ENCODE assay signal across 25 cellular contexts in genomic region chr1:171299342-171299741, GRCh38. TPM values are rescaled to one million over a fixed set of nuclear protein-coding genes. Genes with fewer than 3 reads are reported as not detected.
"Had no signal": no experiment of that assay in that cellular context is flagged by ENCODE, and none has a peak within 500 bp of the region (broad histone marks: within the 10 kb centered on the region; RNA-seq: fewer than 3 reads in every experiment).

No MANE protein-coding gene starts in this region.

- H3K36me3 ChIP-seq: SJSA1 had no signal

- H3K4me1 ChIP-seq: SJSA1 had no signal

- DNase-seq: Kasumi-1, MM.1S, NCI-H1092 treated with DMSO at 0.1 percent for 48 hours, NCI-H1436, NCI-H187, NCI-H2029, NCI-H2081 treated with DMSO at 0.1 percent for 48 hours, NCI-H2171, NCI-H226, NCI-H446, NCI-H510A, NCI-H524 treated with DMSO at 0.1 percent for 48 hours, NCI-H69, NCI-H774, Right ventricle myocardium superior, RPMI8226, SIG-M5 had no signal

- H3K4me1 Mint-ChIP-seq: IgD-negative memory B cell had no signal

- H3K27ac ChIP-seq: KMS-11, SJSA1, SK-N-MC had no signal

- ATAC-seq: HepG2, K562 had no signal

- H3K4me3 ChIP-seq: K562, SJSA1, SK-N-MC had no signal

- H3K4me3 Mint-ChIP-seq: IgD-negative memory B cell had no signal

- H3K9ac ChIP-seq: KMS-11 had no signal

- H3K27ac Mint-ChIP-seq: IgD-negative memory B cell had no signal

- H3K4me2 ChIP-seq: KMS-11 had no signal

- H3K27me3 ChIP-seq: SJSA1 had no signal

- H3K9me3 ChIP-seq: SJSA1 had no signal

- H3K36me3 Mint-ChIP-seq: IgD-negative memory B cell had no signal

RNA-seq across cellular contexts. Expression of gene FMO1, which starts 51.0 kb away (rescaled TPM):
- total RNA-seq: HepG2, HT1080, K562, M059J, SJSA1 had no signal
- polyA plus RNA-seq: HepG2, IgD-negative memory B cell, K562 had no signal
